ENCODE assay signal across 8 cellular contexts in the genomic region with DNA sequence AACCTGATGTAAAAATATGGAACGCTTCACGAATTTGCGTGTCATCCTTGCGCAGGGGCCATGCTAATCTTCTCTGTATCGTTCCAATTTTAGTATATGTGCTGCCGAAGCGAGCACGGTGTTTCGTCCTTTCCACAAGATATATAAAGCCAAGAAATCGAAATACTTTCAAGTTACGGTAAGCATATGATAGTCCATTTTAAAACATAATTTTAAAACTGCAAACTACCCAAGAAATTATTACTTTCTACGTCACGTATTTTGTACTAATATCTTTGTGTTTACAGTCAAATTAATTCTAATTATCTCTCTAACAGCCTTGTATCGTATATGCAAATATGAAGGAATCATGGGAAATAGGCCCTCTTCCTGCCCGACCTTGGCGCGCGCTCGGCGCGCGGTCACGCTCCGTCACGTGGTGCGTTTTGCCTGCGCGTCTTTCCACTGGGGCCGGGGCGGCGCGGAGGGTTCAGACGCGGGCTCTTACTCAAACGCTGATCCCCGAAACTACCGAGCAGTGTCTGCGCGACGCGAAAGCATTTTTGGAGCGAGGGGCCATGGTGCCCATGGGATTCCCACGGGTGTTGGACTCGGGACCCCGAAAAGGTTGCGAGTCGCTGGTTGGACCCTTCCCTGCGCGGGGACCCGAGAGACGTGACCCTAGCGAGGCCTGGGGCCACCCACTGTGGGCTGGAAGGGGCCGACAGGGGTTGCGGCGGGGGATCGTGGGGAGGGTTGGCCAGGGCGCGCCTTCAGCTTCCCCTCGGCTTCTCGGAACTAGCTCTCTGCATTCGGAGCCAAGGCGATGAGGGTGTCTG. TPM values are rescaled to one million over a fixed set of nuclear protein-coding genes. Genes with fewer than 3 reads are reported as not detected.
A peak's percentile ranks its signal among the peaks of the same experiment; 100 is the strongest.
DNase-seq lines count a peak whose midpoint lies in the region; ATAC-seq and TF ChIP-seq lines count a peak whose summit lies in the region.

A gene (minus strand): TSS at position 117 of the 818 bp plus-strand sequence.

- H3K27me3 Mint-ChIP-seq in GM23338 (ENCODE audit: insufficient read depth, low read depth, poor library complexity) = peaks cover 64% of the 10 kb centered on the region
- peaks cover 2% of the 10 kb centered on the region for H3K27me3 Mint-ChIP-seq in activated T-helper 17 cell treated with anti-CD3 and anti-CD28 coated beads, Interleukin-2, amount 50 U/mL, for 72 hours
- H3K27me3 Mint-ChIP-seq in naive thymus-derived CD4-positive, alpha-beta T cell = peaks cover 2 to 40% (median 7%) of the 10 kb centered on the region in 5 donors
- peaks cover 18% of the 10 kb centered on the region for H3K27me3 Mint-ChIP-seq in stimulated activated memory B cell treated with anti-CD40 and anti-IgM and Interleukin-4, amounts not matched to agents 10 μg/mL and 1 μg/mL and 100 μg/mL, for 72 hours

- peak within 1 kb of the TSS; percentile 92 for H3K4me3 Mint-ChIP-seq in GM23338
- peak within 1 kb of the TSS; percentile 84 for H3K4me3 Mint-ChIP-seq in activated T-helper 17 cell treated with anti-CD3 and anti-CD28 coated beads, Interleukin-2, amount 50 U/mL, for 72 hours
- peak within 1 kb of the TSS; percentile 82 to 97 (median 94) for H3K4me3 Mint-ChIP-seq in naive thymus-derived CD4-positive, alpha-beta T cell
- peak within 1 kb of the TSS; percentile 82 for H3K4me3 Mint-ChIP-seq in stimulated activated memory B cell treated with anti-CD40 and anti-IgM and Interleukin-4, amounts not matched to agents 10 μg/mL and 1 μg/mL and 100 μg/mL, for 72 hours

- no peak for TF ChIP-seq CTCF in DOHH2 (IDR thresholded peaks at IDR 0.05; ENCODE audit: low read depth, low read length, poor library complexity, severe bottlenecking)
- no peak for TF ChIP-seq CTCF in GM23338 (conservative IDR thresholded peaks at IDR 0.05; ENCODE audit: low read depth in 2 of 2)

- no peaks in the 10 kb centered on the region; the same call in 2 of the 3 replicates for H3K36me3 Mint-ChIP-seq in GM23338 (ENCODE audit: low read depth)
- peaks cover 11% of the 10 kb centered on the region for H3K36me3 Mint-ChIP-seq in activated T-helper 17 cell treated with anti-CD3 and anti-CD28 coated beads, Interleukin-2, amount 50 U/mL, for 72 hours (ENCODE audit: low read depth)
- no peaks in the 10 kb centered on the region for H3K36me3 Mint-ChIP-seq in naive thymus-derived CD4-positive, alpha-beta T cell
- H3K36me3 Mint-ChIP-seq in stimulated activated memory B cell treated with anti-CD40 and anti-IgM and Interleukin-4, amounts not matched to agents 10 μg/mL and 1 μg/mL and 100 μg/mL, for 72 hours = no peaks in the 10 kb centered on the region

- H3K4me3 ChIP-seq in DOHH2 (ENCODE audit: low read length) (peak within 1 kb of the TSS; percentile 95), GM23338 (peak within 1 kb of the TSS; percentile 66)
- H3K4me3 ChIP-seq in naive thymus-derived CD4-positive, alpha-beta T cell (ENCODE audit: low read length) = peak within 1 kb of the TSS; percentile 82

- peak; percentile 91 for DNase-seq in GM23338 (ENCODE audit: low spot score)
- peak; percentile 90 for DNase-seq in LHCN-M2 (ENCODE audit: low read depth)
- DNase-seq in RPMI7951 (ENCODE audit: low read depth) = peak; percentile 91
- DNase-seq in fibroblast of gingiva (ENCODE audit: low read depth) = peak; percentile 92
- peak; percentile 91 to 99 (median 97) for DNase-seq in naive thymus-derived CD4-positive, alpha-beta T cell

- H3K9me3 ChIP-seq in DOHH2 (ENCODE audit: control insufficient read depth, insufficient read depth, low read length) = no peaks in the 10 kb centered on the region
- H3K9me3 ChIP-seq in naive thymus-derived CD4-positive, alpha-beta T cell (ENCODE audit: control insufficient read depth in 2 of 3, low read length in 3 of 3) = no peaks in the 10 kb centered on the region

- H3K4me1 Mint-ChIP-seq in GM23338 = peaks cover 54% of the 10 kb centered on the region
- peaks cover 15% of the 10 kb centered on the region for H3K4me1 Mint-ChIP-seq in activated T-helper 17 cell treated with anti-CD3 and anti-CD28 coated beads, Interleukin-2, amount 50 U/mL, for 72 hours
- H3K4me1 Mint-ChIP-seq in naive thymus-derived CD4-positive, alpha-beta T cell = peaks cover 17 to 51% (median 25%) of the 10 kb centered on the region in 7 donors
- peaks cover 41% of the 10 kb centered on the region for H3K4me1 Mint-ChIP-seq in stimulated activated memory B cell treated with anti-CD40 and anti-IgM and Interleukin-4, amounts not matched to agents 10 μg/mL and 1 μg/mL and 100 μg/mL, for 72 hours

- CTCF ChIA-PET in naive thymus-derived CD4-positive, alpha-beta T cell (lab: Charles Lee) = interaction anchor here (0.7 to 1.6 kb wide), 2 partner anchors 316 to 385 kb away, joined by 3 to 4 read pairs; no protein-coding TSS in a partner anchor

- peaks cover 46% of the 10 kb centered on the region for H3K4me1 ChIP-seq in DOHH2 (ENCODE audit: control insufficient read depth, low read length)
- H3K4me1 ChIP-seq in GM23338 (ENCODE audit: insufficient read depth) = peaks cover 28% of the 10 kb centered on the region
- peaks cover 18 to 21% of the 10 kb centered on the region in 2 donors for H3K4me1 ChIP-seq in naive thymus-derived CD4-positive, alpha-beta T cell (ENCODE audit: control insufficient read depth in 2 of 2, insufficient read depth in 2 of 2, low read length in 2 of 2)

- H3K27me3 ChIP-seq in DOHH2 (ENCODE audit: control insufficient read depth, low read length) = peaks cover 11% of the 10 kb centered on the region
- H3K27me3 ChIP-seq in GM23338 (ENCODE audit: insufficient read depth) = peaks cover 58% of the 10 kb centered on the region
- H3K27me3 ChIP-seq in naive thymus-derived CD4-positive, alpha-beta T cell (ENCODE audit: control insufficient read depth in 2 of 2, insufficient read depth in 2 of 2, low read length in 2 of 2) = peaks cover 0 to 7% of the 10 kb centered on the region in 2 donors

- peak within 1 kb of the TSS; percentile 99 for H3K27ac Mint-ChIP-seq in GM23338
- peak within 1 kb of the TSS; percentile 100 for H3K27ac Mint-ChIP-seq in activated T-helper 17 cell treated with anti-CD3 and anti-CD28 coated beads, Interleukin-2, amount 50 U/mL, for 72 hours
- H3K27ac Mint-ChIP-seq in naive thymus-derived CD4-positive, alpha-beta T cell = peak within 1 kb of the TSS; percentile 95 to 100 (median 99)
- H3K27ac Mint-ChIP-seq in stimulated activated memory B cell treated with anti-CD40 and anti-IgM and Interleukin-4, amounts not matched to agents 10 μg/mL and 1 μg/mL and 100 μg/mL, for 72 hours = peak within 1 kb of the TSS; percentile 89

- peak; percentile 28 for ATAC-seq in GM23338
- peak; percentile 93 for ATAC-seq in activated T-helper 17 cell treated with anti-CD3 and anti-CD28 coated beads, Interleukin-2, amount 50 U/mL, for 72 hours (replicated peaks)
- peak; percentile 93 for ATAC-seq in naive thymus-derived CD4-positive, alpha-beta T cell
- ATAC-seq in stimulated activated memory B cell treated with anti-CD40 and anti-IgM and Interleukin-4, amounts not matched to agents 10 μg/mL and 1 μg/mL and 100 μg/mL, for 72 hours = peak; percentile 95

- H3K9me2 ChIP-seq in DOHH2 (replicated peaks; ENCODE audit: control insufficient read depth, low read length) = no peaks in the 10 kb centered on the region
- H3K9me2 ChIP-seq in GM23338 (ENCODE audit: insufficient read depth) = no peaks in the 10 kb centered on the region

- H4K20me1 ChIP-seq in DOHH2 (ENCODE audit: control insufficient read depth, insufficient read depth, low read depth, low read length) (no peaks in the 10 kb centered on the region), GM23338 (replicated peaks; ENCODE audit: insufficient read depth) (no peaks in the 10 kb centered on the region)

- H3K4me2 ChIP-seq in DOHH2 (ENCODE audit: low read length) (peak within 1 kb of the TSS; percentile 92), GM23338 (peak within 1 kb of the TSS; percentile 79)

- peak within 1 kb of the TSS; percentile 72 for H2AFZ ChIP-seq in GM23338

- peaks cover 2% of the 10 kb centered on the region; the same call in 1 of the 2 replicates for H3K36me3 ChIP-seq in DOHH2 (ENCODE audit: control insufficient read depth, low read length)
- H3K36me3 ChIP-seq in GM23338 (ENCODE audit: insufficient read depth) = no peaks in the 10 kb centered on the region
- H3K36me3 ChIP-seq in naive thymus-derived CD4-positive, alpha-beta T cell (ENCODE audit: control insufficient read depth in 2 of 3, insufficient read depth in 3 of 3, low read length in 3 of 3) = peaks cover 0 to 3% (median 0%) of the 10 kb centered on the region in 3 experiments

- H3F3A ChIP-seq in DOHH2 (ENCODE audit: control insufficient read depth, insufficient read depth) (peaks cover 11% of the 10 kb centered on the region; the same call in 1 of the 2 replicates), GM23338 (replicated peaks; ENCODE audit: low read depth) (0 out of 2 replicates have a peak, but pooled peaks cover 4% of the 10 kb centered on the region)

- H3K27ac ChIP-seq in DOHH2 (ENCODE audit: low read depth, low read length) (peak within 1 kb of the TSS; percentile 81), GM23338 (ENCODE audit: low read depth) (no peak within 1 kb of the TSS)
- H3K27ac ChIP-seq in naive thymus-derived CD4-positive, alpha-beta T cell (ENCODE audit: low read depth, low read length) = peak within 1 kb of the TSS; percentile 96

- intact Hi-C loops in naive thymus-derived CD4-positive, alpha-beta T cell (cut with micrococcal nuclease) = loop anchor here (1.0 to 10.0 kb wide), 13 partner anchors 23 to 1138 kb away; a partner anchor contains a TSS

- peaks cover 3% of the 10 kb centered on the region; the same call in 2 of the 3 replicates for H3K9me3 Mint-ChIP-seq in GM23338
- no peaks in the 10 kb centered on the region for H3K9me3 Mint-ChIP-seq in activated T-helper 17 cell treated with anti-CD3 and anti-CD28 coated beads, Interleukin-2, amount 50 U/mL, for 72 hours
- H3K9me3 Mint-ChIP-seq in naive thymus-derived CD4-positive, alpha-beta T cell = peaks cover 0 to 9% (median 0%) of the 10 kb centered on the region in 11 donors
- H3K9me3 Mint-ChIP-seq in stimulated activated memory B cell treated with anti-CD40 and anti-IgM and Interleukin-4, amounts not matched to agents 10 μg/mL and 1 μg/mL and 100 μg/mL, for 72 hours = no peaks in the 10 kb centered on the region

- no peaks in the 10 kb centered on the region for H3K79me2 ChIP-seq in DOHH2 (ENCODE audit: control insufficient read depth, low read length)
- H3K79me2 ChIP-seq in GM23338 (replicated peaks; ENCODE audit: insufficient read depth) = no peaks in the 10 kb centered on the region

- POLR2A ChIA-PET in naive thymus-derived CD4-positive, alpha-beta T cell (lab: Charles Lee) = interaction anchor here (0.6 to 3.7 kb wide), 15 partner anchors 21 to 1327 kb away, joined by 3 to 18 read pairs (median 3); a partner anchor contains a TSS

TF ChIP-seq in GM23338, 12 proteins besides CTCF, POLR2A, EP300 and RAD21 (continues in another document):
- TF ChIP-seq CREB1 (CRISPR knock-in tag; IDR thresholded peaks at IDR 0.05; ENCODE audit: low read depth) = peak; percentile 62; the same call in 1 of the 2 replicates

RNA-seq across cellular contexts. Expression of the gene that starts here (rescaled TPM):
- not detected in 2 replicates for total RNA-seq in GM23338 (2014; rRNA removed; shearing (Covaris generic))
- not detected in 2 replicates for polyA plus RNA-seq in GM23338 (2016; fragmentation: Nextera tagmentation; extraction: Ambion mirVana)
- not detected in 2 replicates for total RNA-seq in LHCN-M2 (2014; rRNA removed)
- not detected for polyA plus RNA-seq in LHCN-M2 (2012)
- total RNA-seq in RPMI7951 (2014; rRNA removed; shearing (Covaris generic)) = not detected in 2 replicates
- not detected for total RNA-seq in activated T-helper 17 cell treated with anti-CD3 and anti-CD28 coated beads, Interleukin-2, amount 50 U/mL, for 72 hours
- not detected for total RNA-seq in naive thymus-derived CD4-positive, alpha-beta T cell
- not detected for polyA plus RNA-seq in naive thymus-derived CD4-positive, alpha-beta T cell

Comparison
In these comparisons a context has a peak if more than half of its experiments do, and no peak if none do; other contexts are left out.
1. Peak in DNase-seq, ATAC-seq, H3K4me3 ChIP-seq and H3K4me2 ChIP-seq in GM23338; RNA of the gene not detected or under 1 TPM.
2. Peak in DNase-seq in LHCN-M2; RNA of the gene not detected or under 1 TPM.
3. Peak in DNase-seq in RPMI7951; RNA of the gene not detected or under 1 TPM.
4. Peak in ATAC-seq in activated T-helper 17 cell treated with anti-CD3 and anti-CD28 coated beads, Interleukin-2, amount 50 U/mL, for 72 hours; RNA of the gene not detected or under 1 TPM.
5. Peak in DNase-seq, ATAC-seq, H3K4me3 ChIP-seq and H3K27ac ChIP-seq in naive thymus-derived CD4-positive, alpha-beta T cell; RNA of the gene not detected or under 1 TPM.
6. ATAC-seq: peak in every context shown above with its lines; median percentile 95 in stimulated activated memory B cell treated with anti-CD40 and anti-IgM and Interleukin-4, amounts not matched to agents 10 μg/mL and 1 μg/mL and 100 μg/mL, for 72 hours; 93 in activated T-helper 17 cell treated with anti-CD3 and anti-CD28 coated beads, Interleukin-2, amount 50 U/mL, for 72 hours; 93 in naive thymus-derived CD4-positive, alpha-beta T cell; 28 in GM23338.